In genomic region chr12:1796515-1797010, GRCh38 we compare ENCODE assay signal across 8 cellular contexts. TPM values are rescaled to one million over a fixed set of nuclear protein-coding genes. Genes with fewer than 3 reads are reported as not detected.
DNase-seq lines count a peak whose midpoint lies in the region; ATAC-seq, FAIRE-seq and TF ChIP-seq lines count a peak whose summit lies in the region.

No MANE protein-coding gene starts in this region.

- no peaks in the 10 kb centered on the region for H3K36me3 Mint-ChIP-seq in HFFc6 (ENCODE audit: low read depth)

- H3K4me2 ChIP-seq in OCI-LY7 (ENCODE audit: low read length) (peak overlapping the region; percentile 86), K562 (ENCODE audit: insufficient read depth, low read length) (peak overlapping the region; percentile 25; the same call in 1 of the 2 replicates), HepG2 (ENCODE audit: low read depth, low read length) (peak overlapping the region; percentile 92)

- H3K9me2 ChIP-seq in OCI-LY7 (ENCODE audit: insufficient read depth, low read length) = no peaks in the 10 kb centered on the region

- H3K27ac Mint-ChIP-seq in HFFc6 = peak overlapping the region; percentile 48; the same call in 1 of the 2 replicates

- POLR2A ChIA-PET in OCI-LY7 (lab: Charles Lee) = no interaction called here
- POLR2A ChIA-PET in K562 (lab: Yijun Ruan, JAX) = no interaction called here
- POLR2A ChIA-PET in HepG2 (lab: Yijun Ruan, JAX) = interaction anchor here (1.3 kb wide), 1 partner anchor 143 kb away, joined by 6 read pairs; no protein-coding TSS in a partner anchor

- no peaks in the 10 kb centered on the region for H3K79me2 ChIP-seq in OCI-LY7 (ENCODE audit: insufficient read depth, low read depth, low read length)
- no peaks in the 10 kb centered on the region for H3K79me2 ChIP-seq in K562 (ENCODE audit: control insufficient read depth, insufficient read depth, low read length)
- no peaks in the 10 kb centered on the region for H3K79me2 ChIP-seq in HepG2 (ENCODE audit: insufficient read depth, low read length)

- peaks cover 11% of the 10 kb centered on the region for H3K4me1 Mint-ChIP-seq in HFFc6 (ENCODE audit: low read depth)

- TF ChIP-seq RAD21 in K562 (CRISPR knock-in tag; conservative IDR thresholded peaks at IDR 0.05 in 1 of 2, IDR thresholded peaks at IDR 0.05 in 1 of 2) (no peak), HepG2 (CRISPR knock-in tag; IDR thresholded peaks at IDR 0.05) (no peak)

- in situ Hi-C loops in K562 (cut with MboI) (no loop called here), HepG2 (cut with HindIII; ENCODE audit: extremely low pct_ligation_motif_present, low pct_unique_long_range_greater_than_20kb) (no loop called here)

- H3K27me3 Mint-ChIP-seq in HFFc6 (ENCODE audit: insufficient read depth) = peaks cover 2% of the 10 kb centered on the region

- H4K20me1 ChIP-seq in OCI-LY7 (ENCODE audit: insufficient read depth, low read length) (no peaks in the 10 kb centered on the region), K562 (replicated peaks; ENCODE audit: control insufficient read depth, insufficient read depth, low read length) (no peaks in the 10 kb centered on the region), HepG2 (ENCODE audit: insufficient read depth, low read length) (no peaks in the 10 kb centered on the region)

- no peak for ATAC-seq in K562
- no peak for ATAC-seq in HepG2
- peak; percentile 8 for ATAC-seq in stimulated activated naive CD8-positive, alpha-beta T cell treated with anti-CD3 and anti-CD28 coated beads, Interleukin-15, Interleukin-2, amounts not matched to agents 100 U/mL and 50 U/mL, for 24 hours

- peak overlapping the region; percentile 83 for H3K4me3 Mint-ChIP-seq in HFFc6

- CTCF ChIA-PET in OCI-LY7 (lab: Charles Lee; ENCODE audit: unreplicated experiment) (no interaction called here), K562 (lab: Yijun Ruan, JAX; ENCODE audit: low intra/inter-chr PET ratio) (interaction anchor here (1.5 to 3.4 kb wide), 3 partner anchors 143 to 786 kb away, joined by 4 to 44 read pairs (median 6); no protein-coding TSS in a partner anchor), HepG2 (lab: Yijun Ruan, JAX; ENCODE audit: low intra/inter-chr PET ratio, low total read pairs) (interaction anchor here (0.9 to 3.3 kb wide), 3 partner anchors 142 to 239 kb away, joined by 4 to 88 read pairs (median 6); no protein-coding TSS in a partner anchor)

- H2AFZ ChIP-seq in OCI-LY7 (ENCODE audit: low read length) (peak overlapping the region; percentile 92), K562 (ENCODE audit: low read depth, low read length) (peak overlapping the region; percentile 82), HepG2 (ENCODE audit: low read length) (no peak overlapping the region)

- H3K9me1 ChIP-seq in K562 (ENCODE audit: control insufficient read depth, insufficient read depth, low read length) = no peaks in the 10 kb centered on the region

- DNase-seq in GM10266 (ENCODE audit: extremely low spot score) (peak; percentile 62), HFFc6 (no peak), OCI-LY7 (ENCODE audit: low spot score) (peak; percentile 18), K562 (ENCODE audit: extremely low read depth in 1 of 4, low spot score in 3 of 4) (no peak), HepG2 (ENCODE audit: low spot score) (no peak), superior temporal gyrus (ENCODE audit: extremely low spot score) (no peak), NCI-H187 (lab: John Stamatoyannopoulos, UW) (no peak)
- peak; percentile 56 for DNase-seq in stimulated activated naive CD8-positive, alpha-beta T cell treated with anti-CD3 and anti-CD28 coated beads, Interleukin-15, Interleukin-2, amounts not matched to agents 100 U/mL and 50 U/mL, for 24 hours

- TF ChIP-seq POLR2A in K562 (conservative IDR thresholded peaks at IDR 0.05) = no peak
- no peak for TF ChIP-seq POLR2A in HepG2 (IDR thresholded peaks at IDR 0.05; ENCODE audit: insufficient read depth in 1 of 2, low read depth in 2 of 2, low read length in 2 of 2)

- intact Hi-C loops in OCI-LY7 (cut with micrococcal nuclease; ENCODE audit: unreplicated experiment) = loop anchor here (1.0 to 10.0 kb wide), 4 partner anchors 144 to 786 kb away; no protein-coding TSS in a partner anchor
- intact Hi-C loops in K562 (cut with micrococcal nuclease) = loop anchor here (1.0 to 10.0 kb wide), 2 partner anchors 144 to 238 kb away; no protein-coding TSS in a partner anchor
- intact Hi-C loops in HepG2 (cut with micrococcal nuclease; ENCODE audit: unreplicated experiment) = loop anchor here (1.0 to 5.0 kb wide), 2 partner anchors 144 to 241 kb away; no protein-coding TSS in a partner anchor

- H3K27me3 ChIP-seq in K562 (ENCODE audit: control insufficient read depth in 2 of 2, insufficient read depth in 2 of 2, low read length in 2 of 2) = no peaks in the 10 kb centered on the region
- no peaks in the 10 kb centered on the region for H3K27me3 ChIP-seq in HepG2 (ENCODE audit: control insufficient read depth in 1 of 2, insufficient read depth in 2 of 2, low read length in 2 of 2)

- H3K4me3 ChIP-seq in OCI-LY7 (ENCODE audit: low read depth, low read length, poor library complexity, severe bottlenecking) (peak overlapping the region; percentile 66), K562 (no peak overlapping the region), HepG2 (replicated peaks in 1 of 3; ENCODE audit: insufficient read depth in 1 of 3, low read depth in 2 of 3, low read length in 3 of 3) (0 out of 6 replicates have a peak overlapping the region, but pooled peaks of 1 of the 3 experiments have one; percentile 56)

- H3K9me3 ChIP-seq in OCI-LY7 (ENCODE audit: low read length) (no peaks in the 10 kb centered on the region), K562 (replicated peaks; ENCODE audit: control insufficient read depth, insufficient read depth, low read depth, low read length) (no peaks in the 10 kb centered on the region), HepG2 (ENCODE audit: low read length) (no peaks in the 10 kb centered on the region)

- H3K4me1 ChIP-seq in OCI-LY7 (ENCODE audit: insufficient read depth, low read length, poor library complexity, severe bottlenecking) = peaks cover 27% of the 10 kb centered on the region
- peaks cover 0 to 43% of the 10 kb centered on the region in 2 experiments; a peak in 4 of 5 replicates for H3K4me1 ChIP-seq in K562 (replicated peaks in 1 of 2; ENCODE audit: control insufficient read depth in 2 of 2, insufficient read depth in 2 of 2, low read length in 2 of 2)
- H3K4me1 ChIP-seq in HepG2 (ENCODE audit: insufficient read depth, low read length) = peaks cover 15% of the 10 kb centered on the region; the same call in 1 of the 2 replicates

- no peak for TF ChIP-seq EP300 in K562 (IDR thresholded peaks at IDR 0.05; ENCODE audit: low read length)
- no peak for TF ChIP-seq EP300 in HepG2 (IDR thresholded peaks at IDR 0.05; ENCODE audit: low read depth in 2 of 2, low read length in 2 of 2)
- no peak for TF ChIP-seq EP300 in HepG2 (CRISPR knock-in tag; IDR thresholded peaks at IDR 0.05; ENCODE audit: borderline replicate concordance)

- no peak overlapping the region for H3K9ac ChIP-seq in K562 (ENCODE audit: insufficient read depth in 1 of 2, low read depth in 2 of 2, low read length in 2 of 2)
- no peak overlapping the region for H3K9ac ChIP-seq in HepG2 (ENCODE audit: insufficient read depth, low read depth, low read length)

- no TSS peak for BruUV-seq in OCI-LY7 (replicated peaks; lab: Mats Ljungman, UMichigan)
- no TSS peak for BruUV-seq in K562 (replicated peaks; lab: Mats Ljungman, UMichigan)
- BruUV-seq in HepG2 (replicated peaks; lab: Mats Ljungman, UMichigan) = no TSS peak

- FAIRE-seq in K562 (lab: Jason Lieb, UNC) (no peak), HepG2 (lab: Jason Lieb, UNC) (no peak)

- TF ChIP-seq CTCF in GM10266 (IDR thresholded peaks at IDR 0.05; ENCODE audit: control insufficient read depth, insufficient read depth, low read depth, missing control alignments) (no peak), HFFc6 (IDR thresholded peaks at IDR 0.05) (no peak), OCI-LY7 (conservative IDR thresholded peaks at IDR 0.05; ENCODE audit: low read length) (no peak), K562 (IDR thresholded peaks at IDR 0.05 in 2 of 3, conservative IDR thresholded peaks at IDR 0.05 in 1 of 3; ENCODE audit: insufficient read depth in 2 of 3, low read depth in 1 of 3, low read length in 3 of 3) (no peak), HepG2 (CRISPR knock-in tag; IDR thresholded peaks at IDR 0.05) (no peak)

- no peaks in the 10 kb centered on the region for H3K9me3 Mint-ChIP-seq in HFFc6

- H3K36me3 ChIP-seq in OCI-LY7 (ENCODE audit: insufficient read depth, low read length) (no peaks in the 10 kb centered on the region), K562 (ENCODE audit: control insufficient read depth, insufficient read depth, low read length) (no peaks in the 10 kb centered on the region), HepG2 (replicated peaks in 1 of 2; ENCODE audit: control insufficient read depth in 1 of 2, insufficient read depth in 2 of 2, low read length in 2 of 2) (peaks cover 0 to 3% of the 10 kb centered on the region in 2 experiments; a peak in 3 of 5 replicates)

- H3K27ac ChIP-seq in OCI-LY7 (ENCODE audit: low read depth, low read length, poor library complexity, severe bottlenecking) (no peak overlapping the region), K562 (ENCODE audit: extremely low read depth, low read depth, low read length) (0 out of 3 replicates have a peak overlapping the region, but pooled peaks have one; percentile 19), HepG2 (ENCODE audit: extremely low read length, insufficient read depth, low read length) (no peak overlapping the region)

- WGBS in K562 (ENCODE audit: insufficient coverage, low coverage, missing lambda C conversion rate) = 100% methylated on average over 6 of the region's 43 CpGs
- 91% methylated on average over 17 of the region's 43 CpGs for WGBS in HepG2 (ENCODE audit: low lambda C conversion rate)

RNA-seq across cellular contexts. Expression of gene LRTM2, which starts 23.8 kb away (rescaled TPM):
- not detected for total RNA-seq in HFFc6 (2021; fragmentation: NEBNext Ultra II Directional; extraction: Animal tissue kit (Norgen Biotek cat#: 25700))
- total RNA-seq in OCI-LY7 (2014; rRNA removed; shearing (Covaris generic)) = not detected in 2 replicates
- total RNA-seq in OCI-LY7 (2022) (not detected in 2 replicates), K562 (2014; rRNA removed) (not detected in 2 replicates), K562 (2014; rRNA removed; fragmentation: Illumina TruSeq; extraction: Trizol) (not detected in 2 replicates), K562 (2015; rRNA removed; fragmentation: Illumina TruSeq; extraction: Trizol) (not detected in 2 replicates), K562 (2021) (not detected in 2 replicates), HepG2 (2016; rRNA removed; fragmentation: Illumina TruSeq; extraction: Trizol) (not detected in 2 replicates)
- not detected in 2 replicates for total RNA-seq in K562 (2011; cell fraction: chromatin; rRNA removed; ENCODE audit: low replicate concordance)
- total RNA-seq in K562 (2011; cell fraction: nucleolus; rRNA removed) = not detected in 2 replicates
- not detected in 2 replicates for total RNA-seq in K562 (2011; cell fraction: nucleoplasm; rRNA removed)
- polyA plus RNA-seq in K562 (2011; rRNA removed) (not detected in 2 replicates), K562 (2014; fragmentation: Illumina TruSeq; extraction: Trizol) (not detected in 2 replicates), K562 (2014; fragmentation: Nextera tagmentation; extraction: Ambion mirVana) (not detected), K562 (2014; rRNA removed) (0.09 TPM in 1 of 2 replicates, not detected in the other), HepG2 (2011; rRNA removed) (0.09 and 0.17 TPM in 2 replicates)
- not detected in 2 replicates for polyA plus RNA-seq in K562 (2011; cell fraction: cytosol; rRNA removed)
- polyA plus RNA-seq in K562 (2011; cell fraction: nucleus; rRNA removed) = not detected in 2 replicates
- not detected in 2 replicates for polyA plus RNA-seq in K562 (2012)
- polyA minus RNA-seq in K562 (2011; rRNA and poly(A)+ RNA removed) = not detected in 2 replicates
- not detected in 2 replicates for polyA minus RNA-seq in K562 (2011; cell fraction: cytosol; rRNA and poly(A)+ RNA removed)
- polyA minus RNA-seq in K562 (2011; cell fraction: nucleus; rRNA and poly(A)+ RNA removed) = not detected in 2 replicates
- not detected in 2 replicates for total RNA-seq in HepG2 (2016; cell fraction: cytosol; rRNA removed; fragmentation: Illumina TruSeq; extraction: Trizol; ENCODE audit: low read depth)
- not detected in 2 replicates for total RNA-seq in HepG2 (2016; cell fraction: insoluble cytoplasmic fraction; rRNA removed; fragmentation: Illumina TruSeq; extraction: Trizol)
- not detected in 2 replicates for total RNA-seq in HepG2 (2016; cell fraction: membrane; rRNA removed; fragmentation: Illumina TruSeq; extraction: Trizol)
- not detected in 2 replicates for total RNA-seq in HepG2 (2016; cell fraction: nucleus; rRNA removed; fragmentation: Illumina TruSeq; extraction: Trizol)
- polyA plus RNA-seq in HepG2 (2011; cell fraction: cytosol; rRNA removed) = 0.09 TPM in 2 replicates
- polyA plus RNA-seq in HepG2 (2011; cell fraction: nucleus; rRNA removed) = 0.39 and 0.76 TPM in 2 replicates
- polyA plus RNA-seq in HepG2 (2012) = 0.16 and 0.17 TPM in 2 replicates
- not detected in 2 replicates for polyA plus RNA-seq in HepG2 (2016; cell fraction: cytosol; fragmentation: Illumina TruSeq; extraction: Trizol; ENCODE audit: low read depth)
- polyA plus RNA-seq in HepG2 (2016; cell fraction: insoluble cytoplasmic fraction; fragmentation: Illumina TruSeq; extraction: Trizol; ENCODE audit: low read depth) = not detected in 2 replicates
- polyA plus RNA-seq in HepG2 (2016; cell fraction: membrane; fragmentation: Illumina TruSeq; extraction: Trizol; ENCODE audit: low read depth) = not detected in 2 replicates
- polyA plus RNA-seq in HepG2 (2016; cell fraction: nucleus; fragmentation: Illumina TruSeq; extraction: Trizol; ENCODE audit: insufficient read depth, low read depth) = not detected in 2 replicates
- 0.40 TPM in 1 of 2 replicates, not detected in the other for polyA minus RNA-seq in HepG2 (2011; rRNA and poly(A)+ RNA removed; ENCODE audit: low replicate concordance)
- not detected in 2 replicates for polyA minus RNA-seq in HepG2 (2011; cell fraction: cytosol; rRNA and poly(A)+ RNA removed)
- polyA minus RNA-seq in HepG2 (2011; cell fraction: nucleus; rRNA and poly(A)+ RNA removed) = not detected in 2 replicates

Comparison
In these comparisons a context has a peak if more than half of its experiments do, and no peak if none do; other contexts are left out.
1. DNase-seq: peak in GM10266 (single experiment), OCI-LY7 (single experiment) and stimulated activated naive CD8-positive, alpha-beta T cell treated with anti-CD3 and anti-CD28 coated beads, Interleukin-15, Interleukin-2, amounts not matched to agents 100 U/mL and 50 U/mL, for 24 hours (single experiment); none in HFFc6 (single experiment), K562 (0 of 4), HepG2 (single experiment), superior temporal gyrus (single experiment) and NCI-H187 (0 of 2).
2. H3K4me2 ChIP-seq: peak in every context shown above with its lines; median percentile 92 in HepG2; 86 in OCI-LY7; 25 in K562.